8 cellular contexts compared by ENCODE assay signal in genomic region chr10:81873932-81874816, GRCh38. TPM values are rescaled to one million over a fixed set of nuclear protein-coding genes. Genes with fewer than 3 reads are reported as not detected.
DNase-seq lines count a peak whose midpoint lies in the region; ATAC-seq, FAIRE-seq and TF ChIP-seq lines count a peak whose summit lies in the region.

No MANE protein-coding gene starts in this region.

- TF ChIP-seq POLR2A in breast epithelium (IDR thresholded peaks at IDR 0.05) (no peak), sigmoid colon (IDR thresholded peaks at IDR 0.05) (no peak), GM12891 (IDR thresholded peaks at IDR 0.05; ENCODE audit: low read depth, low read length) (no peak)

- no peak for FAIRE-seq in GM12891 (lab: Jason Lieb, UNC)

- H3K36me3 ChIP-seq in breast epithelium (no peaks in the 10 kb centered on the region), sigmoid colon (no peaks in the 10 kb centered on the region)

- H3K4me1 ChIP-seq in breast epithelium = no peaks in the 10 kb centered on the region
- no peaks in the 10 kb centered on the region for H3K4me1 ChIP-seq in right cardiac atrium (ENCODE audit: control insufficient read depth, insufficient read depth, low read length)
- peaks cover 0 to 22% (median 21%) of the 10 kb centered on the region in 4 donors for H3K4me1 ChIP-seq in sigmoid colon

- no peaks in the 10 kb centered on the region for H3K27me3 Mint-ChIP-seq in MCF 10A (ENCODE audit: insufficient read depth, unreplicated experiment)
- H3K27me3 Mint-ChIP-seq in activated T-cell treated with anti-CD3 and anti-CD28 coated beads, Interleukin-2, amount 50 U/mL, for 72 hours (ENCODE audit: low read depth) = peaks cover 52% of the 10 kb centered on the region

- peaks cover 3 to 25% of the 10 kb centered on the region in 2 donors for H3K27me3 ChIP-seq in breast epithelium
- no peaks in the 10 kb centered on the region for H3K27me3 ChIP-seq in right cardiac atrium (ENCODE audit: control insufficient read depth, insufficient read depth)
- peaks cover 22 to 77% (median 39%) of the 10 kb centered on the region in 3 donors for H3K27me3 ChIP-seq in sigmoid colon

- POLR2A ChIA-PET in MCF 10A (lab: Yijun Ruan, JAX) = no interaction called here

- peaks cover 23% of the 10 kb centered on the region for H3K4me1 Mint-ChIP-seq in MCF 10A (ENCODE audit: insufficient read depth, unreplicated experiment)
- H3K4me1 Mint-ChIP-seq in activated T-cell treated with anti-CD3 and anti-CD28 coated beads, Interleukin-2, amount 50 U/mL, for 72 hours (ENCODE audit: low read depth) = peaks cover 11% of the 10 kb centered on the region

- WGBS in right cardiac atrium = 1% methylated on average over 80 of the region's 80 CpGs
- WGBS in sigmoid colon, 2 donors = 1 to 5% methylated on average over 80 of the region's 80 CpGs

- no TSS peak for BruUV-seq in MCF 10A (replicated peaks; lab: Mats Ljungman, UMichigan)

- H3K27ac Mint-ChIP-seq in MCF 10A (ENCODE audit: low read depth, unreplicated experiment) = no peak overlapping the region
- H3K27ac Mint-ChIP-seq in activated T-cell treated with anti-CD3 and anti-CD28 coated beads, Interleukin-2, amount 50 U/mL, for 72 hours = no peak overlapping the region

- H3K9me3 ChIP-seq in breast epithelium = no peaks in the 10 kb centered on the region
- no peaks in the 10 kb centered on the region for H3K9me3 ChIP-seq in right cardiac atrium (ENCODE audit: control insufficient read depth, low read length)
- H3K9me3 ChIP-seq in sigmoid colon = no peaks in the 10 kb centered on the region

- H3K4me3 Mint-ChIP-seq in MCF 10A (ENCODE audit: unreplicated experiment) = no peak overlapping the region
- H3K4me3 Mint-ChIP-seq in activated T-cell treated with anti-CD3 and anti-CD28 coated beads, Interleukin-2, amount 50 U/mL, for 72 hours = peak overlapping the region in 1 of 2 donors; percentile 22

- CTCF ChIA-PET in MCF 10A (lab: Yijun Ruan, JAX) = no interaction called here

- H3K27ac ChIP-seq in breast epithelium (no peak overlapping the region), right cardiac atrium (ENCODE audit: low read length) (no peak overlapping the region), sigmoid colon (no peak overlapping the region)

- intact Hi-C loops in breast epithelium (cut with DNase I; ENCODE audit: low total_unique reads) (no loop called here), MCF 10A (cut with micrococcal nuclease) (no loop called here), right cardiac atrium (cut with DNase I) (no loop called here), sigmoid colon (cut with DNase I) (no loop called here)

- H3K4me3 ChIP-seq in breast epithelium (peak overlapping the region; percentile 22 to 63 (median 54)), right cardiac atrium (ENCODE audit: low read length) (peak overlapping the region; percentile 79), sigmoid colon (peak overlapping the region in 3 of 4 donors; percentile 31 to 49 (median 46))

- DNase-seq in breast epithelium (ENCODE audit: low spot score in 2 of 2) (peak in 1 of 2 donors; percentile 77), MCF 10A (ENCODE audit: unreplicated experiment) (no peak), right cardiac atrium (peak; percentile 50 to 81 (median 79)), sigmoid colon (peak; percentile 68), GM12891 (ENCODE audit: insufficient read length, low spot score) (no peak), DMS153 (lab: John Stamatoyannopoulos, UW) (no peak)
- peak in 1 of 2 donors; percentile 6 for DNase-seq in activated T-cell treated with anti-CD3 and anti-CD28 coated beads, Interleukin-2, amount 50 U/mL, for 72 hours

- H3K9me3 Mint-ChIP-seq in MCF 10A (ENCODE audit: unreplicated experiment) = peaks cover 8% of the 10 kb centered on the region
- no peaks in the 10 kb centered on the region for H3K9me3 Mint-ChIP-seq in activated T-cell treated with anti-CD3 and anti-CD28 coated beads, Interleukin-2, amount 50 U/mL, for 72 hours

- no peak for TF ChIP-seq EP300 in sigmoid colon (IDR thresholded peaks at IDR 0.05)

- TF ChIP-seq CTCF in breast epithelium (IDR thresholded peaks at IDR 0.05) (no peak), MCF 10A (IDR thresholded peaks at IDR 0.05; ENCODE audit: unreplicated experiment) (no peak), sigmoid colon (IDR thresholded peaks at IDR 0.05) (no peak)

- H3K36me3 Mint-ChIP-seq in MCF 10A (ENCODE audit: insufficient read depth, unreplicated experiment) = no peaks in the 10 kb centered on the region
- H3K36me3 Mint-ChIP-seq in activated T-cell treated with anti-CD3 and anti-CD28 coated beads, Interleukin-2, amount 50 U/mL, for 72 hours (ENCODE audit: insufficient read depth in 2 of 2) = peaks cover 0 to 3% of the 10 kb centered on the region in 2 donors

- peak; percentile 32 to 52 for ATAC-seq in activated T-cell treated with anti-CD3 and anti-CD28 coated beads, Interleukin-2, amount 50 U/mL, for 72 hours (replicated peaks in 1 of 2)
- ATAC-seq in right cardiac atrium (peak; percentile 62 to 75), GM18858 (IDR thresholded peaks at IDR 0.05; ENCODE audit: unreplicated experiment) (no peak)

TF ChIP-seq in GM12891, 5 proteins besides CTCF, POLR2A, EP300 and RAD21:
- TF ChIP-seq TAF1 (IDR thresholded peaks at IDR 0.05; ENCODE audit: low read depth, low read length) (no peak), SPI1 (IDR thresholded peaks at IDR 0.05; ENCODE audit: low read depth, low read length) (no peak), PAX5 (IDR thresholded peaks at IDR 0.05; ENCODE audit: insufficient read depth, low read length, severe bottlenecking) (no peak), POLR2AphosphoS5 (IDR thresholded peaks at IDR 0.05; ENCODE audit: low read depth, low read length) (no peak), POU2F2 (IDR thresholded peaks at IDR 0.05; ENCODE audit: low read depth, low read length) (no peak)
TF ChIP-seq in GM12891: peak in this region for 0.

RNA-seq across cellular contexts. Expression of gene NRG3, which starts 0.8 kb away (rescaled TPM):
- total RNA-seq in breast epithelium (under 1 TPM; 0.16 to 0.88 (median 0.33) TPM), MCF 10A (2022) (not detected in 2 replicates), right cardiac atrium (1 to 10 TPM in 3 of 4 donors, under 1 TPM in 1; 0.88 to 3.4 (median 1.7) TPM), sigmoid colon (1 to 10 TPM in 2 of 4 donors, under 1 TPM in 2; 0.41 to 2.2 (median 1.5) TPM)
- total RNA-seq in activated T-cell treated with anti-CD3 and anti-CD28 coated beads, Interleukin-2, amount 50 U/mL, for 72 hours = not detected
- polyA plus RNA-seq in right cardiac atrium (0.23 TPM), sigmoid colon (under 1 TPM in 1 of 3 donors, not detected in 2; 0.17 TPM)
- polyA plus RNA-seq in GM12891 (2012; ENCODE audit: low read depth, missing spikeins) = not detected

Comparison
In these comparisons a context has a peak if more than half of its experiments do, and no peak if none do; other contexts are left out.
1. DNase-seq: peak in right cardiac atrium (3 of 3) and sigmoid colon (single experiment); none in MCF 10A (single experiment), GM12891 (single experiment) and DMS153 (single experiment).
2. Peak in every context shown above with its lines, with median percentiles within 50 percentile points of each other: H3K4me3 ChIP-seq.